ENCODE assay signal across 1 cellular context in the genomic region with DNA sequence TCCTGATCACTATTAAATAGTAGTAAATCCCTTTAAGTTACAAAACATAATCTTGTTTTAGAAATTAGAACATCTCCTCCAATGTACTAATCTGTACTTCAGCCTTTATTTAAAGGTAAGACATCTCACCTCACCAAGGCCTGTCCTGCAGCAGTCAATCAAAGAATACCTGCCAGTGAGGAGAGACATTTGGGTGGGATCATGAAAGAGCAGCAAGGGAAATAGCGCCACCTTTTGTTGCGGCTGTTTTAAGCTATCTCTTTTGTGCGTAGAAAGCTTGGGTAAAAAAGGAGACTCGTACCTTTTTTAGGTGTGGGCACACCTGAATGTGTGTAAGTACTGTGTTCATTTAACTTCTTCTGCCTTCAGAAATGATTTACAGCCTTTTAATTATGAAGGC.
TF ChIP-seq lines count a peak whose summit lies in the region.

No MANE protein-coding gene starts in this region.

TF ChIP-seq in GM12878, 131 proteins besides CTCF, POLR2A, EP300 and RAD21:
- TF ChIP-seq, protein P1, sequence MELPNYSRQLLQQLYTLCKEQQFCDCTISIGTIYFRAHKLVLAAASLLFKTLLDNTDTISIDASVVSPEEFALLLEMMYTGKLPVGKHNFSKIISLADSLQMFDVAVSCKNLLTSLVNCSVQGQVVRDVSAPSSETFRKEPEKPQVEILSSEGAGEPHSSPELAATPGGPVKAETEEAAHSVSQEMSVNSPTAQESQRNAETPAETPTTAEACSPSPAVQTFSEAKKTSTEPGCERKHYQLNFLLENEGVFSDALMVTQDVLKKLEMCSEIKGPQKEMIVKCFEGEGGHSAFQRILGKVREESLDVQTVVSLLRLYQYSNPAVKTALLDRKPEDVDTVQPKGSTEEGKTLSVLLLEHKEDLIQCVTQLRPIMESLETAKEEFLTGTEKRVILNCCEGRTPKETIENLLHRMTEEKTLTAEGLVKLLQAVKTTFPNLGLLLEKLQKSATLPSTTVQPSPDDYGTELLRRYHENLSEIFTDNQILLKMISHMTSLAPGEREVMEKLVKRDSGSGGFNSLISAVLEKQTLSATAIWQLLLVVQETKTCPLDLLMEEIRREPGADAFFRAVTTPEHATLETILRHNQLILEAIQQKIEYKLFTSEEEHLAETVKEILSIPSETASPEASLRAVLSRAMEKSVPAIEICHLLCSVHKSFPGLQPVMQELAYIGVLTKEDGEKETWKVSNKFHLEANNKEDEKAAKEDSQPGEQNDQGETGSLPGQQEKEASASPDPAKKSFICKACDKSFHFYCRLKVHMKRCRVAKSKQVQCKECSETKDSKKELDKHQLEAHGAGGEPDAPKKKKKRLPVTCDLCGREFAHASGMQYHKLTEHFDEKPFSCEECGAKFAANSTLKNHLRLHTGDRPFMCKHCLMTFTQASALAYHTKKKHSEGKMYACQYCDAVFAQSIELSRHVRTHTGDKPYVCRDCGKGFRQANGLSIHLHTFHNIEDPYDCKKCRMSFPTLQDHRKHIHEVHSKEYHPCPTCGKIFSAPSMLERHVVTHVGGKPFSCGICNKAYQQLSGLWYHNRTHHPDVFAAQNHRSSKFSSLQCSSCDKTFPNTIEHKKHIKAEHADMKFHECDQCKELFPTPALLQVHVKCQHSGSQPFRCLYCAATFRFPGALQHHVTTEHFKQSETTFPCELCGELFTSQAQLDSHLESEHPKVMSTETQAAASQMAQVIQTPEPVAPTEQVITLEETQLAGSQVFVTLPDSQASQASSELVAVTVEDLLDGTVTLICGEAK (IDR thresholded peaks at IDR 0.05; ENCODE audit: borderline replicate concordance), result no peak
- TF ChIP-seq WRNIP1 (IDR thresholded peaks at IDR 0.05; ENCODE audit: borderline replicate concordance, low read depth, low read length), result no peak
- TF ChIP-seq, protein P2, sequence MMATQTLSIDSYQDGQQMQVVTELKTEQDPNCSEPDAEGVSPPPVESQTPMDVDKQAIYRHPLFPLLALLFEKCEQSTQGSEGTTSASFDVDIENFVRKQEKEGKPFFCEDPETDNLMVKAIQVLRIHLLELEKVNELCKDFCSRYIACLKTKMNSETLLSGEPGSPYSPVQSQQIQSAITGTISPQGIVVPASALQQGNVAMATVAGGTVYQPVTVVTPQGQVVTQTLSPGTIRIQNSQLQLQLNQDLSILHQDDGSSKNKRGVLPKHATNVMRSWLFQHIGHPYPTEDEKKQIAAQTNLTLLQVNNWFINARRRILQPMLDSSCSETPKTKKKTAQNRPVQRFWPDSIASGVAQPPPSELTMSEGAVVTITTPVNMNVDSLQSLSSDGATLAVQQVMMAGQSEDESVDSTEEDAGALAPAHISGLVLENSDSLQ (IDR thresholded peaks at IDR 0.05), result peak; percentile 90
- TF ChIP-seq, protein P3, sequence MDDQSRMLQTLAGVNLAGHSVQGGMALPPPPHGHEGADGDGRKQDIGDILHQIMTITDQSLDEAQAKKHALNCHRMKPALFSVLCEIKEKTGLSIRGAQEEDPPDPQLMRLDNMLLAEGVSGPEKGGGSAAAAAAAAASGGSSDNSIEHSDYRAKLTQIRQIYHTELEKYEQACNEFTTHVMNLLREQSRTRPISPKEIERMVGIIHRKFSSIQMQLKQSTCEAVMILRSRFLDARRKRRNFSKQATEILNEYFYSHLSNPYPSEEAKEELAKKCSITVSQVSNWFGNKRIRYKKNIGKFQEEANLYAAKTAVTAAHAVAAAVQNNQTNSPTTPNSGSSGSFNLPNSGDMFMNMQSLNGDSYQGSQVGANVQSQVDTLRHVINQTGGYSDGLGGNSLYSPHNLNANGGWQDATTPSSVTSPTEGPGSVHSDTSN (IDR thresholded peaks at IDR 0.05; ENCODE audit: insufficient replicate concordance, low read depth, low read length), result peak; percentile 43
